Comparison of ENCODE assay signal across 8 cellular contexts in genomic region chr13:110716235-110716505, GRCh38. TPM values are rescaled to one million over a fixed set of nuclear protein-coding genes. Genes with fewer than 3 reads are reported as not detected.
DNase-seq lines count a peak whose midpoint lies in the region; ATAC-seq and TF ChIP-seq lines count a peak whose summit lies in the region.

No MANE protein-coding gene starts in this region.

- H3K4me1 Mint-ChIP-seq in stimulated activated naive CD8-positive, alpha-beta T cell treated with anti-CD3 and anti-CD28 coated beads, Interleukin-15, Interleukin-2, amounts not matched to agents 100 ng/mL and 50 ng/mL, for 24 hours (ENCODE audit: low read depth): peaks cover 33% of the 10 kb centered on the region
- H3K4me1 Mint-ChIP-seq in activated CD4-positive, alpha-beta memory T cell treated with anti-CD3 and anti-CD28 coated beads for 36 hours (ENCODE audit: low read depth): peaks cover 31% of the 10 kb centered on the region

- H3K27ac Mint-ChIP-seq in stimulated activated naive CD8-positive, alpha-beta T cell treated with anti-CD3 and anti-CD28 coated beads, Interleukin-15, Interleukin-2, amounts not matched to agents 100 ng/mL and 50 ng/mL, for 24 hours: peak overlapping the region; percentile 74
- H3K27ac Mint-ChIP-seq in activated CD4-positive, alpha-beta memory T cell treated with anti-CD3 and anti-CD28 coated beads for 36 hours: peak overlapping the region; percentile 98

- H3K36me3 Mint-ChIP-seq in stimulated activated naive CD8-positive, alpha-beta T cell treated with anti-CD3 and anti-CD28 coated beads, Interleukin-15, Interleukin-2, amounts not matched to agents 100 ng/mL and 50 ng/mL, for 24 hours (ENCODE audit: low read depth): peaks cover 26% of the 10 kb centered on the region
- H3K36me3 Mint-ChIP-seq in activated CD4-positive, alpha-beta memory T cell treated with anti-CD3 and anti-CD28 coated beads for 36 hours: peaks cover 17% of the 10 kb centered on the region

- WGBS in gastroesophageal sphincter (ENCODE audit: low coverage in 1 of 2), 2 donors: 0% methylated on average over 3 to 9 of the region's 13 CpGs
- under 1% methylated on average over 13 of the region's 13 CpGs for WGBS in prostate gland

- peak overlapping the region; percentile 90 to 99 (median 98) for H3K27ac ChIP-seq in gastroesophageal sphincter
- H3K27ac ChIP-seq in prostate gland: peak overlapping the region; percentile 94 to 100

- H3K9me3 ChIP-seq in gastroesophageal sphincter: no peaks in the 10 kb centered on the region
- H3K9me3 ChIP-seq in prostate gland: no peaks in the 10 kb centered on the region

- H3K4me3 ChIP-seq in gastroesophageal sphincter (peak overlapping the region; percentile 68 to 91), prostate gland (peak overlapping the region; percentile 93 to 99)

- CTCF ChIA-PET in activated CD4-positive, alpha-beta memory T cell treated with anti-CD3 and anti-CD28 coated beads for 36 hours (lab: Charles Lee): interaction anchor here (1.6 to 2.2 kb wide), 2 partner anchors 33 to 104 kb away, joined by 6 to 9 read pairs; no protein-coding TSS in a partner anchor

- no peaks in the 10 kb centered on the region for H3K27me3 ChIP-seq in gastroesophageal sphincter
- no peaks in the 10 kb centered on the region for H3K27me3 ChIP-seq in prostate gland (replicated peaks; ENCODE audit: insufficient read depth)

- H3K36me3 ChIP-seq in gastroesophageal sphincter: peaks cover 0 to 21% of the 10 kb centered on the region in 2 donors
- H3K36me3 ChIP-seq in prostate gland: no peaks in the 10 kb centered on the region

- no peak for TF ChIP-seq EP300 in gastroesophageal sphincter (IDR thresholded peaks at IDR 0.05)

- H3K4me1 ChIP-seq in gastroesophageal sphincter: peaks cover 2 to 35% (median 21%) of the 10 kb centered on the region in 3 donors
- peaks cover 5% of the 10 kb centered on the region for H3K4me1 ChIP-seq in prostate gland (replicated peaks)

- no peaks in the 10 kb centered on the region for H3K9me3 Mint-ChIP-seq in stimulated activated naive CD8-positive, alpha-beta T cell treated with anti-CD3 and anti-CD28 coated beads, Interleukin-15, Interleukin-2, amounts not matched to agents 100 ng/mL and 50 ng/mL, for 24 hours
- H3K9me3 Mint-ChIP-seq in activated CD4-positive, alpha-beta memory T cell treated with anti-CD3 and anti-CD28 coated beads for 36 hours: no peaks in the 10 kb centered on the region

- no peaks in the 10 kb centered on the region for H3K27me3 Mint-ChIP-seq in stimulated activated naive CD8-positive, alpha-beta T cell treated with anti-CD3 and anti-CD28 coated beads, Interleukin-15, Interleukin-2, amounts not matched to agents 100 ng/mL and 50 ng/mL, for 24 hours
- H3K27me3 Mint-ChIP-seq in activated CD4-positive, alpha-beta memory T cell treated with anti-CD3 and anti-CD28 coated beads for 36 hours: no peaks in the 10 kb centered on the region

- no peak for TF ChIP-seq POLR2A in gastroesophageal sphincter (IDR thresholded peaks at IDR 0.05)
- no peak for TF ChIP-seq POLR2A in prostate gland (IDR thresholded peaks at IDR 0.05)

- intact Hi-C loops in activated CD4-positive, alpha-beta memory T cell treated with anti-CD3 and anti-CD28 coated beads for 36 hours (cut with micrococcal nuclease): loop anchor here (10.0 kb wide), 1 partner anchor 469 kb away; no protein-coding TSS in a partner anchor
- intact Hi-C loops in prostate gland (cut with DNase I): loop anchor here (5.0 to 10.0 kb wide), 2 partner anchors 71 to 156 kb away; no protein-coding TSS in a partner anchor

- no peak for ATAC-seq in stimulated activated naive CD8-positive, alpha-beta T cell treated with anti-CD3 and anti-CD28 coated beads, Interleukin-15, Interleukin-2, amounts not matched to agents 100 U/mL and 50 U/mL, for 24 hours
- ATAC-seq in gastroesophageal sphincter: no peak
- no peak for ATAC-seq in HG02840 (IDR thresholded peaks at IDR 0.05; ENCODE audit: low FRiP score, unreplicated experiment)
- ATAC-seq in HG02852 (IDR thresholded peaks at IDR 0.05; ENCODE audit: unreplicated experiment): no peak

- H3K4me3 Mint-ChIP-seq in stimulated activated naive CD8-positive, alpha-beta T cell treated with anti-CD3 and anti-CD28 coated beads, Interleukin-15, Interleukin-2, amounts not matched to agents 100 ng/mL and 50 ng/mL, for 24 hours: peak overlapping the region; percentile 96
- peak overlapping the region; percentile 96 for H3K4me3 Mint-ChIP-seq in activated CD4-positive, alpha-beta memory T cell treated with anti-CD3 and anti-CD28 coated beads for 36 hours

- no peak for TF ChIP-seq CTCF in gastroesophageal sphincter (IDR thresholded peaks at IDR 0.05)
- TF ChIP-seq CTCF in prostate gland (IDR thresholded peaks at IDR 0.05): no peak

- DNase-seq in stimulated activated naive CD8-positive, alpha-beta T cell treated with anti-CD3 and anti-CD28 coated beads, Interleukin-15, Interleukin-2, amounts not matched to agents 100 U/mL and 50 U/mL, for 24 hours: no peak
- no peak for DNase-seq in activated CD4-positive, alpha-beta memory T cell treated with anti-CD3 and anti-CD28 coated beads for 36 hours
- DNase-seq in prostate gland (ENCODE audit: low spot score) (peak; percentile 24), inferior parietal cortex (ENCODE audit: extremely low spot score) (no peak)

- POLR2A ChIA-PET in activated CD4-positive, alpha-beta memory T cell treated with anti-CD3 and anti-CD28 coated beads for 36 hours (lab: Charles Lee): interaction anchor here (0.6 to 1.4 kb wide), 4 partner anchors 11 to 199 kb away, joined by 3 read pairs; partner anchors contain the start of gene ANKRD10

RNA-seq across cellular contexts. Expression of gene ING1, which starts 2.7 kb away (rescaled TPM):
- 10 to 100 TPM; 18.4 to 18.7 TPM for total RNA-seq in activated CD4-positive, alpha-beta memory T cell treated with anti-CD3 and anti-CD28 coated beads for 36 hours
- 10 to 100 TPM; 16.2 to 29.0 (median 22.7) TPM for total RNA-seq in gastroesophageal sphincter
- total RNA-seq in prostate gland: 10 to 100 TPM; 19.1 to 38.3 TPM

RNA-seq across cellular contexts. Expression of gene CARS2, which starts 10.3 kb away (rescaled TPM):
- total RNA-seq in activated CD4-positive, alpha-beta memory T cell treated with anti-CD3 and anti-CD28 coated beads for 36 hours: 10 to 100 TPM; 54.6 to 59.3 TPM
- total RNA-seq in gastroesophageal sphincter (10 to 100 TPM; 36.6 to 69.1 (median 53.8) TPM), prostate gland (10 to 100 TPM; 40.5 to 85.5 TPM)
